23 cellular contexts compared by ENCODE assay signal in the genomic region with DNA sequence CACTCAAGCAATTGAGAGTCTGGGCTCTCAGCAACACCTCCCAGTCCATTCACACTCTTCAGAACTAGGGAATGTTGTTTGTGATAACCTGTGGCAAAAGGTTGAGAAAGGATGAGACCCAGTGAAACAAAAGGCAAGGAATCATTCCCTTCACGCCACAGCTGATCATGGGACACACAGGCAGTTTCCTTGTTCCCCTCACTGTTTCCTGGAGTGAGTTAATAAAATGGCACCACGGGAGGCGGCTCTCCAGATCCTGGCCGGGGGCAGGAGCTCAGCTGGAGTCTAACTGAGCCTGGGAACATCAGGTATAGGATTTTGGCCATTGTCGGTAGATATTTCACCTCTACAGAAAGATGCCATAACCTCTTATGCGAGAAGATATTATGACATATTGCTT.
"Had no signal": no experiment of that assay in that cellular context is flagged by ENCODE, and none has a peak within 500 bp of the region (broad histone marks: within the 10 kb centered on the region; RNA-seq: fewer than 3 reads in every experiment).

No MANE protein-coding gene starts in this region.

- H3K27me3 ChIP-seq: body of pancreas, esophagus squamous epithelium, gastrocnemius medialis, right lobe of liver, transverse colon had no signal

- H3K36me3 ChIP-seq: esophagus squamous epithelium, gastrocnemius medialis, right lobe of liver, suprapubic skin, transverse colon had no signal

- H3K27ac ChIP-seq: body of pancreas, esophagus squamous epithelium, gastrocnemius medialis, right lobe of liver, skin epidermis, suprapubic skin, VCaP had no signal

- H3K4me1 ChIP-seq: body of pancreas, gastrocnemius medialis, right lobe of liver, suprapubic skin had no signal

- H3K4me3 ChIP-seq: body of pancreas, esophagus squamous epithelium, gastrocnemius medialis, right lobe of liver, skin epidermis, suprapubic skin, transverse colon had no signal

- DNase-seq: activated CD4-positive, alpha-beta T cell treated with anti-CD3 and anti-CD28 coated beads, Interleukin-2, amount 10 ng/mL, durations not matched to agents 7 days and 5 days; activated CD4-positive, CD25-positive, alpha-beta regulatory T cell treated with anti-CD3 and anti-CD28 coated beads, Interleukin-2, amount 50 U/mL, for 72 hours; activated CD8-positive, alpha-beta memory T cell treated with anti-CD3 and anti-CD28 coated beads, Interleukin-2, amount 10 ng/mL, durations not matched to agents 7 days and 5 days; activated CD8-positive, alpha-beta T cell treated with anti-CD3 and anti-CD28 coated beads for 36 hours; activated gamma-delta T cell treated with Interleukin-2 at 50 U/mL for 16 hours; activated T-cell treated with anti-CD3 and anti-CD28 coated beads for 4 hours; anterior cingulate cortex; body of pancreas; esophagus squamous epithelium; gastrocnemius medialis; hypothalamus; islet precursor cell; left cardiac atrium; naive B cell; posterior cingulate gyrus; right lobe of liver; stimulated activated CD4-positive, alpha-beta T cell treated with anti-CD3 and anti-CD28 coated beads, Interleukin-2, amount 100 ng/mL, for 24 hours; stimulated activated naive CD8-positive, alpha-beta T cell treated with anti-CD3 and anti-CD28 coated beads, Interleukin-15, amount 100 ng/mL, for 72 hours; transverse colon had no signal

- ATAC-seq: activated CD8-positive, alpha-beta memory T cell treated with anti-CD3 and anti-CD28 coated beads, Interleukin-2, amount 10 ng/mL, durations not matched to agents 7 days and 5 days; activated CD8-positive, alpha-beta T cell treated with anti-CD3 and anti-CD28 coated beads for 36 hours; body of pancreas; gastrocnemius medialis; left cardiac atrium; right lobe of liver; stimulated activated effector memory CD8-positive, alpha-beta T cell treated with anti-CD3 and anti-CD28 coated beads, Interleukin-12 subunit alpha, Interleukin-12 subunit beta, amount 100 ng/mL, for 72 hours; stimulated activated naive CD8-positive, alpha-beta T cell treated with anti-CD3 and anti-CD28 coated beads, Interleukin-15, amount 100 ng/mL, for 72 hours had no signal

- H3K9me3 ChIP-seq: body of pancreas, esophagus squamous epithelium, gastrocnemius medialis, right lobe of liver, suprapubic skin, transverse colon had no signal
